12 cellular contexts compared by ENCODE assay signal in genomic region chr19:7199613-7200533, GRCh38.
DNase-seq lines count a peak whose midpoint lies in the region; ATAC-seq lines count a peak whose summit lies in the region.
"Had no signal": no experiment of that assay in that cellular context is flagged by ENCODE, and none has a peak within 500 bp of the region (broad histone marks: within the 10 kb centered on the region; RNA-seq: fewer than 3 reads in every experiment).

No MANE protein-coding gene starts in this region.

- no peak overlapping the region for H3K4me3 Mint-ChIP-seq in T-helper 2 cell treated with Interferon-gamma antibody and Interleukin-4, amounts not matched to agents 5 μg/mL and 100 μg/mL, for 36 hours

- no peak for ATAC-seq in GM21447 (IDR thresholded peaks at IDR 0.05; ENCODE audit: unreplicated experiment)
- no peak for ATAC-seq in HG03565 (IDR thresholded peaks at IDR 0.05; ENCODE audit: unreplicated experiment)
- no peak for ATAC-seq in HG03045 (IDR thresholded peaks at IDR 0.05; ENCODE audit: unreplicated experiment)

- peaks cover 21% of the 10 kb centered on the region for H3K27me3 Mint-ChIP-seq in T-helper 2 cell treated with Interferon-gamma antibody and Interleukin-4, amounts not matched to agents 5 μg/mL and 100 μg/mL, for 36 hours (ENCODE audit: low read depth)

- peak; percentile 75 for DNase-seq in Caki2 (ENCODE audit: low read depth)
- DNase-seq in HuH-7.5 (ENCODE audit: low spot score) = peak; percentile 54
- peak; percentile 20 for DNase-seq in astrocyte of the hippocampus (ENCODE audit: low read depth, low spot score)
- no peak for DNase-seq in T-helper 2 cell treated with Interferon-gamma antibody and Interleukin-4, amounts not matched to agents 5 μg/mL and 100 μg/mL, for 36 hours (ENCODE audit: low spot score)
- DNase-seq: activated CD4-positive, alpha-beta T cell treated with anti-CD3 and anti-CD28 coated beads, Interleukin-2, amount 50 U/mL, for 4 hours; activated naive CD4-positive, alpha-beta T cell treated with Interleukin-2 at 50 U/mL for 16 hours; NCI-H1694; T-helper 1 cell had no signal

- no peaks in the 10 kb centered on the region for H3K27me3 ChIP-seq in muscle layer of duodenum (ENCODE audit: low read depth, low read length)

- no peak overlapping the region for H3K27ac Mint-ChIP-seq in T-helper 2 cell treated with Interferon-gamma antibody and Interleukin-4, amounts not matched to agents 5 μg/mL and 100 μg/mL, for 36 hours

- no peaks in the 10 kb centered on the region for H3K9me3 Mint-ChIP-seq in T-helper 2 cell treated with Interferon-gamma antibody and Interleukin-4, amounts not matched to agents 5 μg/mL and 100 μg/mL, for 36 hours

- no peak overlapping the region for H3K4me3 ChIP-seq in muscle layer of duodenum (ENCODE audit: low read depth in 1 of 2, low read length in 2 of 2)

- no peaks in the 10 kb centered on the region for H3K9me3 ChIP-seq in muscle layer of duodenum (ENCODE audit: control insufficient read depth in 1 of 2, low read length in 2 of 2)

- H3K4me1 ChIP-seq in muscle layer of duodenum (ENCODE audit: control insufficient read depth in 1 of 2, insufficient read depth in 2 of 2, low read length in 2 of 2) = peaks cover 0 to 12% of the 10 kb centered on the region in 2 donors

- peaks cover 10% of the 10 kb centered on the region for H3K4me1 Mint-ChIP-seq in T-helper 2 cell treated with Interferon-gamma antibody and Interleukin-4, amounts not matched to agents 5 μg/mL and 100 μg/mL, for 36 hours (ENCODE audit: low read depth)

- H3K27ac ChIP-seq in muscle layer of duodenum (ENCODE audit: low read length) = peak overlapping the region; percentile 61

- H3K36me3 Mint-ChIP-seq in T-helper 2 cell treated with Interferon-gamma antibody and Interleukin-4, amounts not matched to agents 5 μg/mL and 100 μg/mL, for 36 hours (ENCODE audit: low read depth) = no peaks in the 10 kb centered on the region

- in situ Hi-C loops in Caki2 (cut with HindIII; ENCODE audit: low pct_unique_long_range_greater_than_20kb, low sequenced_read_pairs) = no loop called here

- no peaks in the 10 kb centered on the region for H3K36me3 ChIP-seq in muscle layer of duodenum (ENCODE audit: control insufficient read depth in 1 of 2, insufficient read depth in 2 of 2, low read length in 2 of 2)
